In genomic region chr17:32142857-32143524, GRCh38 we compare ENCODE assay signal across 9 cellular contexts. TPM values are rescaled to one million over a fixed set of nuclear protein-coding genes. Genes with fewer than 3 reads are reported as not detected.
A peak's percentile ranks its signal among the peaks of the same experiment; 100 is the strongest.
DNase-seq lines count a peak whose midpoint lies in the region; ATAC-seq, FAIRE-seq and TF ChIP-seq lines count a peak whose summit lies in the region.
"Had no signal": no experiment of that assay in that cellular context is flagged by ENCODE, and none has a peak within 500 bp of the region (broad histone marks: within the 10 kb centered on the region; RNA-seq: fewer than 3 reads in every experiment).

No MANE protein-coding gene starts in this region.

- TF ChIP-seq EP300 in Ishikawa (IDR thresholded peaks at IDR 0.05; ENCODE audit: borderline replicate concordance), result peak; percentile 10; the same call in 1 of the 2 replicates

- intact Hi-C loops in left colon (cut with DNase I, micrococcal nuclease), result no loop called here

- FAIRE-seq in H54 (lab: Jason Lieb, UNC), result no peak
- FAIRE-seq: A204.1 had no signal

- peak overlapping the region; percentile 87 for H3K27ac ChIP-seq in cingulate gyrus (ENCODE audit: low read depth, low read length)

- peak; percentile 60 for ATAC-seq in left colon

- TF ChIP-seq POLR2A in H54 (IDR thresholded peaks at IDR 0.05; ENCODE audit: low read depth, low read length), result no peak

- TF ChIP-seq RAD21 in Ishikawa (IDR thresholded peaks at IDR 0.05; ENCODE audit: low read depth), result no peak

- DNase-seq in NCI-H1417 (lab: John Stamatoyannopoulos, UW) (peak; percentile 31 to 73 (median 68)), NCI-H1417 treated with DMSO at 0.1 percent for 48 hours (lab: John Stamatoyannopoulos, UW) (no peak), SW480 (ENCODE audit: low spot score) (peak; percentile 80), left colon (peak; percentile 74 to 82), H54 (ENCODE audit: insufficient read length, low spot score) (no peak)
- peak; percentile 50 for DNase-seq in stimulated activated CD8-positive, alpha-beta memory T cell treated with anti-CD3 and anti-CD28 coated beads, Interleukin-4, amount 100 ng/mL, for 48 hours

TF ChIP-seq in Ishikawa, 13 proteins besides CTCF, POLR2A, EP300 and RAD21:
- no peak for TF ChIP-seq FOXM1 (IDR thresholded peaks at IDR 0.05; ENCODE audit: borderline replicate concordance, low read depth)
- no peak for TF ChIP-seq YY1 (IDR thresholded peaks at IDR 0.05; ENCODE audit: low read depth)
- peak; percentile 30; the same call in 1 of the 2 replicates for TF ChIP-seq TAF1 (IDR thresholded peaks at IDR 0.05; ENCODE audit: low read depth)
- TF ChIP-seq TCF12 (IDR thresholded peaks at IDR 0.05; ENCODE audit: low read depth), result 0 out of 2 replicates have a peak, but pooled peaks have one; percentile 25
- TF ChIP-seq, protein P1, sequence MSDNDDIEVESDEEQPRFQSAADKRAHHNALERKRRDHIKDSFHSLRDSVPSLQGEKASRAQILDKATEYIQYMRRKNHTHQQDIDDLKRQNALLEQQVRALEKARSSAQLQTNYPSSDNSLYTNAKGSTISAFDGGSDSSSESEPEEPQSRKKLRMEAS (IDR thresholded peaks at IDR 0.05), result 0 out of 2 replicates have a peak, but pooled peaks have one; percentile 7
- no peak for TF ChIP-seq EGR1 (IDR thresholded peaks at IDR 0.05)
- TF ChIP-seq CREB1 (IDR thresholded peaks at IDR 0.05; ENCODE audit: low read depth), result no peak
- TF ChIP-seq TEAD4 (IDR thresholded peaks at IDR 0.05), result peak; percentile 32; the same call in 1 of the 2 replicates
- TF ChIP-seq CEBPB (IDR thresholded peaks at IDR 0.05), result 0 out of 2 replicates have a peak, but pooled peaks have one; percentile 32

RNA-seq across cellular contexts. Expression of gene RHOT1, which starts 0.7 kb away (rescaled TPM):
- 10 to 100 TPM; 23.0 to 23.1 TPM for total RNA-seq in left colon

Comparison
In these comparisons a context has a peak if more than half of its experiments do, and no peak if none do; other contexts are left out.
1. DNase-seq: peak in NCI-H1417 (3 of 3), SW480 (single experiment), left colon (2 of 2) and stimulated activated CD8-positive, alpha-beta memory T cell treated with anti-CD3 and anti-CD28 coated beads, Interleukin-4, amount 100 ng/mL, for 48 hours (single experiment); none in NCI-H1417 treated with DMSO at 0.1 percent for 48 hours (single experiment) and H54 (single experiment).